21 cellular contexts compared by ENCODE assay signal in the genomic region with DNA sequence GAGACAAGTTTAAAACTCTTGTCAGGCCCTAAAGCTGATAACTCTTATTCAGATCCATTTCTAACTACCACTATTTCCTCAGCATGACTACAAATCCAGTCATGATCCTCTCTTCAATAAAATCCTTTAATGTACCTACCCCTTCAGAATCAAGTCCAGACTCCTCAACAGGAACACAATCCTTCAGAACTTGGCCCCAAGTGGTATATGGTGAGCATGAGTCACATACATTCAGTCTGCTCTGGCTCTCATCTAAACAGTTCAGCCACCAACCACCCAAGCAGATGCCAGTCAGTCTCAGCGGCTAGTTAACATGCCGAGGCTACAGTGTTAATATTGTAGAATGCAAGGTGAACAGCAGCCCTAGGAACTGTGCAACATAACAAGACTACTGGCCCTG. TPM values are rescaled to one million over a fixed set of nuclear protein-coding genes. Genes with fewer than 3 reads are reported as not detected.
DNase-seq lines count a peak whose midpoint lies in the region; ATAC-seq and TF ChIP-seq lines count a peak whose summit lies in the region.
"Had no signal": no experiment of that assay in that cellular context is flagged by ENCODE, and none has a peak within 500 bp of the region (broad histone marks: within the 10 kb centered on the region; RNA-seq: fewer than 3 reads in every experiment).

No MANE protein-coding gene starts in this region.

- no peak overlapping the region for H3K23ac ChIP-seq in neuronal stem cell (ENCODE audit: low read depth, low read length, poor library complexity)

- peaks cover 3% of the 10 kb centered on the region for H3K27me3 Mint-ChIP-seq in endothelial cell (ENCODE audit: unreplicated experiment)
- H3K27me3 Mint-ChIP-seq in T-helper 2 cell treated with Interferon-gamma antibody and Interleukin-4, amounts not matched to agents 5 μg/mL and 100 μg/mL, for 36 hours (ENCODE audit: low read depth): no peaks in the 10 kb centered on the region
- H3K27me3 Mint-ChIP-seq in activated CD4-positive, alpha-beta memory T cell treated with anti-CD3 and anti-CD28 coated beads for 36 hours: no peaks in the 10 kb centered on the region
- H3K27me3 Mint-ChIP-seq: activated CD4-positive, alpha-beta T cell treated with anti-CD3 and anti-CD28 coated beads, Interleukin-2, amount 10 ng/mL, durations not matched to agents 24 days and 14 days had no signal

- H2AK5ac ChIP-seq in neuronal stem cell (ENCODE audit: low read depth, low read length): no peak overlapping the region

- no peaks in the 10 kb centered on the region for H3K9me3 ChIP-seq in neuronal stem cell (replicated peaks in 1 of 2; ENCODE audit: control insufficient read depth in 2 of 2, insufficient read depth in 1 of 2, low read depth in 1 of 2, low read length in 2 of 2)
- H3K9me3 ChIP-seq: body of pancreas, esophagus muscularis mucosa, right atrium auricular region had no signal

- no peak overlapping the region for H2BK5ac ChIP-seq in neuronal stem cell (ENCODE audit: low read length)

- intact Hi-C loops in activated CD4-positive, alpha-beta memory T cell treated with anti-CD3 and anti-CD28 coated beads for 36 hours (cut with micrococcal nuclease): no loop called here

- H3K4me3 Mint-ChIP-seq in endothelial cell (ENCODE audit: unreplicated experiment): peak overlapping the region; percentile 44
- H3K4me3 Mint-ChIP-seq in T-helper 2 cell treated with Interferon-gamma antibody and Interleukin-4, amounts not matched to agents 5 μg/mL and 100 μg/mL, for 36 hours: no peak overlapping the region
- H3K4me3 Mint-ChIP-seq in activated CD4-positive, alpha-beta memory T cell treated with anti-CD3 and anti-CD28 coated beads for 36 hours: no peak overlapping the region
- H3K4me3 Mint-ChIP-seq: activated CD4-positive, alpha-beta T cell treated with anti-CD3 and anti-CD28 coated beads, Interleukin-2, amount 10 ng/mL, durations not matched to agents 24 days and 14 days had no signal

- H3K36me3 Mint-ChIP-seq in endothelial cell (ENCODE audit: low read depth, unreplicated experiment): peaks cover 49% of the 10 kb centered on the region
- H3K36me3 Mint-ChIP-seq in T-helper 2 cell treated with Interferon-gamma antibody and Interleukin-4, amounts not matched to agents 5 μg/mL and 100 μg/mL, for 36 hours (ENCODE audit: low read depth): peaks cover 24% of the 10 kb centered on the region
- peaks cover 30% of the 10 kb centered on the region for H3K36me3 Mint-ChIP-seq in activated CD4-positive, alpha-beta memory T cell treated with anti-CD3 and anti-CD28 coated beads for 36 hours

- H2AFZ ChIP-seq in neuronal stem cell (ENCODE audit: low read length): no peak overlapping the region

- no peak overlapping the region for H3K27ac Mint-ChIP-seq in endothelial cell (ENCODE audit: unreplicated experiment)
- no peak overlapping the region for H3K27ac Mint-ChIP-seq in T-helper 2 cell treated with Interferon-gamma antibody and Interleukin-4, amounts not matched to agents 5 μg/mL and 100 μg/mL, for 36 hours
- H3K27ac Mint-ChIP-seq in activated CD4-positive, alpha-beta memory T cell treated with anti-CD3 and anti-CD28 coated beads for 36 hours: no peak overlapping the region
- H3K27ac Mint-ChIP-seq: activated CD4-positive, alpha-beta T cell treated with anti-CD3 and anti-CD28 coated beads, Interleukin-2, amount 10 ng/mL, durations not matched to agents 24 days and 14 days had no signal

- H3K4ac ChIP-seq in neuronal stem cell (ENCODE audit: low read length): no peak overlapping the region

- no peaks in the 10 kb centered on the region for H3K4me1 Mint-ChIP-seq in endothelial cell (ENCODE audit: unreplicated experiment)
- H3K4me1 Mint-ChIP-seq in T-helper 2 cell treated with Interferon-gamma antibody and Interleukin-4, amounts not matched to agents 5 μg/mL and 100 μg/mL, for 36 hours (ENCODE audit: low read depth): peaks cover 2% of the 10 kb centered on the region
- H3K4me1 Mint-ChIP-seq in activated CD4-positive, alpha-beta memory T cell treated with anti-CD3 and anti-CD28 coated beads for 36 hours (ENCODE audit: low read depth): peaks cover 3% of the 10 kb centered on the region

- no peaks in the 10 kb centered on the region for H3K4me1 ChIP-seq in neuronal stem cell (ENCODE audit: control insufficient read depth in 2 of 2, insufficient read depth in 1 of 2, low read depth in 1 of 2, low read length in 2 of 2)
- H3K4me1 ChIP-seq: body of pancreas had no signal

- no peak overlapping the region for H2BK120ac ChIP-seq in neuronal stem cell (ENCODE audit: low read depth, low read length)

- H4K8ac ChIP-seq in neuronal stem cell (ENCODE audit: low read depth, low read length): no peak overlapping the region

- H3K27ac ChIP-seq in neuronal stem cell (replicated peaks; ENCODE audit: low read length): no peak overlapping the region
- H3K27ac ChIP-seq: body of pancreas, esophagus muscularis mucosa had no signal

- H3K9me3 Mint-ChIP-seq in endothelial cell (ENCODE audit: unreplicated experiment): no peaks in the 10 kb centered on the region
- no peaks in the 10 kb centered on the region for H3K9me3 Mint-ChIP-seq in T-helper 2 cell treated with Interferon-gamma antibody and Interleukin-4, amounts not matched to agents 5 μg/mL and 100 μg/mL, for 36 hours
- no peaks in the 10 kb centered on the region for H3K9me3 Mint-ChIP-seq in activated CD4-positive, alpha-beta memory T cell treated with anti-CD3 and anti-CD28 coated beads for 36 hours
- H3K9me3 Mint-ChIP-seq: activated CD4-positive, alpha-beta T cell treated with anti-CD3 and anti-CD28 coated beads, Interleukin-2, amount 10 ng/mL, durations not matched to agents 24 days and 14 days had no signal

- peaks cover 27 to 90% of the 10 kb centered on the region in 2 donors for H3K36me3 ChIP-seq in neuronal stem cell (replicated peaks in 1 of 2; ENCODE audit: control insufficient read depth in 2 of 2, insufficient read depth in 2 of 2, low read length in 2 of 2)

- H4K91ac ChIP-seq in neuronal stem cell (ENCODE audit: low read depth, low read length, poor library complexity): no peak overlapping the region

- H3K14ac ChIP-seq in neuronal stem cell (ENCODE audit: low read length): no peak overlapping the region

- no peak overlapping the region for H3K4me3 ChIP-seq in neuronal stem cell (ENCODE audit: low read length in 2 of 2)
- H3K4me3 ChIP-seq: body of pancreas, esophagus muscularis mucosa, right atrium auricular region had no signal

- peaks cover 2% of the 10 kb centered on the region for H3K79me1 ChIP-seq in neuronal stem cell (ENCODE audit: low read depth, low read length)

- POLR2A ChIA-PET in activated CD4-positive, alpha-beta memory T cell treated with anti-CD3 and anti-CD28 coated beads for 36 hours (lab: Charles Lee): interaction anchor here (0.5 kb wide), 1 partner anchor 58 kb away, joined by 3 read pairs; no protein-coding TSS in a partner anchor

- CTCF ChIA-PET in activated CD4-positive, alpha-beta memory T cell treated with anti-CD3 and anti-CD28 coated beads for 36 hours (lab: Charles Lee): no interaction called here

- no peak overlapping the region for H3K18ac ChIP-seq in neuronal stem cell (ENCODE audit: low read length)

- no peak overlapping the region for H2BK15ac ChIP-seq in neuronal stem cell (ENCODE audit: low read length)

- no peaks in the 10 kb centered on the region for H3K27me3 ChIP-seq in neuronal stem cell (ENCODE audit: control insufficient read depth in 3 of 3, insufficient read depth in 3 of 3, low read depth in 1 of 3, low read length in 3 of 3)
- H3K27me3 ChIP-seq: body of pancreas, esophagus muscularis mucosa, right atrium auricular region had no signal

- no peak overlapping the region for H3K4me2 ChIP-seq in neuronal stem cell (ENCODE audit: insufficient read depth, low read length, poor library complexity, severe bottlenecking)

- TF ChIP-seq CTCF in endothelial cell (IDR thresholded peaks at IDR 0.05; ENCODE audit: unreplicated experiment): no peak

- H3K9ac ChIP-seq in neuronal stem cell (ENCODE audit: low read depth, low read length, poor library complexity): peak overlapping the region; percentile 36

- ATAC-seq in HG02970 (IDR thresholded peaks at IDR 0.05; ENCODE audit: low FRiP score, unreplicated experiment): no peak
- ATAC-seq: body of pancreas had no signal

- no peak overlapping the region for H2BK12ac ChIP-seq in neuronal stem cell (ENCODE audit: low read length)

- WGBS in neuronal stem cell (ENCODE audit: extremely low coverage in 2 of 2, insufficient read length in 2 of 2, insufficient replicate concordance in 1 of 2), 2 donors: no CpG with 5 or more reads among the region's 2 CpGs

- DNase-seq in HCEC 1CT (peak; percentile 18), RPMI7951 (ENCODE audit: low read depth) (peak; percentile 11), endothelial cell (ENCODE audit: low spot score) (no peak), neuronal stem cell (ENCODE audit: low spot score) (no peak), CD1c-positive myeloid dendritic cell (ENCODE audit: extremely low spot score) (no peak)
- no peak for DNase-seq in T-helper 2 cell treated with Interferon-gamma antibody and Interleukin-4, amounts not matched to agents 5 μg/mL and 100 μg/mL, for 36 hours (ENCODE audit: low spot score)
- no peak for DNase-seq in activated CD4-positive, alpha-beta memory T cell treated with anti-CD3 and anti-CD28 coated beads for 36 hours
- DNase-seq: activated CD4-positive, alpha-beta T cell treated with anti-CD3 and anti-CD28 coated beads, Interleukin-2, amount 10 ng/mL, durations not matched to agents 24 days and 14 days; activated naive CD4-positive, alpha-beta T cell treated with Interleukin-2 at 50 U/mL for 16 hours; AML-193; body of pancreas; COR-L47; GDM1; hypothalamus; MV-4-11; NCI-H2081; NCI-H524; stimulated activated CD4-positive, alpha-beta T cell treated with anti-CD3 and anti-CD28 coated beads, Interleukin-2, amount 100 ng/mL, for 24 hours had no signal

RNA-seq across cellular contexts. Expression of gene LMAN2L, which starts 9.7 kb away (rescaled TPM):
- 36.8 and 37.8 TPM in 2 replicates for total RNA-seq in RPMI7951 (2014; rRNA removed; shearing (Covaris generic))
- 19.4 TPM for total RNA-seq in endothelial cell (ENCODE audit: unreplicated experiment)
- polyA plus RNA-seq in neuronal stem cell (2013, experiment 1 of 2): 17.6 TPM
- 18.5 TPM for polyA plus RNA-seq in neuronal stem cell (2013, experiment 2 of 2)
- 1 to 10 TPM; 5.7 to 6.1 TPM for total RNA-seq in activated CD4-positive, alpha-beta memory T cell treated with anti-CD3 and anti-CD28 coated beads for 36 hours

RNA-seq across cellular contexts. Expression of gene CNNM4, which starts 30.5 kb away (rescaled TPM):
- 5.3 and 5.9 TPM in 2 replicates for total RNA-seq in RPMI7951 (2014; rRNA removed; shearing (Covaris generic))
- 5.9 TPM for total RNA-seq in endothelial cell (ENCODE audit: unreplicated experiment)
- 20.5 TPM for polyA plus RNA-seq in neuronal stem cell (2013, experiment 1 of 2)
- polyA plus RNA-seq in neuronal stem cell (2013, experiment 2 of 2): 22.0 TPM
- total RNA-seq in activated CD4-positive, alpha-beta memory T cell treated with anti-CD3 and anti-CD28 coated beads for 36 hours: 1 to 10 TPM; 7.5 to 8.2 TPM

Comparison
In these comparisons a context has a peak if more than half of its experiments do, and no peak if none do; other contexts are left out.
1. DNase-seq: peak in HCEC 1CT (single experiment) and RPMI7951 (single experiment); none in endothelial cell (single experiment), neuronal stem cell (single experiment), T-helper 2 cell treated with Interferon-gamma antibody and Interleukin-4, amounts not matched to agents 5 μg/mL and 100 μg/mL, for 36 hours (single experiment), CD1c-positive myeloid dendritic cell (single experiment) and activated CD4-positive, alpha-beta memory T cell treated with anti-CD3 and anti-CD28 coated beads for 36 hours (single experiment).